ENCODE assay signal across 7 cellular contexts in genomic region chr22:27748355-27749168, GRCh38. TPM values are rescaled to one million over a fixed set of nuclear protein-coding genes. Genes with fewer than 3 reads are reported as not detected.
DNase-seq lines count a peak whose midpoint lies in the region; ATAC-seq, FAIRE-seq and TF ChIP-seq lines count a peak whose summit lies in the region.

No MANE protein-coding gene starts in this region.

- ATAC-seq in HG02623 (IDR thresholded peaks at IDR 0.05; ENCODE audit: unreplicated experiment), result no peak
- ATAC-seq in HG02885 (IDR thresholded peaks at IDR 0.05; ENCODE audit: poor library complexity, unreplicated experiment), result no peak

- H3K9me3 ChIP-seq in tibial artery, result no peaks in the 10 kb centered on the region

- H3K36me3 ChIP-seq in bronchial epithelial cell (ENCODE audit: control insufficient read depth, insufficient read depth, low read length) (no peaks in the 10 kb centered on the region), tibial artery (no peaks in the 10 kb centered on the region)

- intact Hi-C loops in tibial artery (cut with DNase I; ENCODE audit: low total_unique reads), result no loop called here

- H3K27me3 ChIP-seq in bronchial epithelial cell (ENCODE audit: control insufficient read depth, insufficient read depth, low read length) (no peaks in the 10 kb centered on the region), tibial artery (no peaks in the 10 kb centered on the region)

- DNase-seq in LHCN-M2 (ENCODE audit: low read depth) (peak; percentile 32), bronchial epithelial cell (ENCODE audit: low read depth) (peak; percentile 76), left kidney (ENCODE audit: low read depth, low spot score) (peak; percentile 23), tibial artery (no peak), SW480 (ENCODE audit: low spot score) (no peak)

- no peak overlapping the region for H3K4me3 ChIP-seq in bronchial epithelial cell (ENCODE audit: low read depth, low read length)
- H3K4me3 ChIP-seq in tibial artery, result peak overlapping the region in 1 of 2 donors; percentile 31

- no peak for TF ChIP-seq CTCF in bronchial epithelial cell (IDR thresholded peaks at IDR 0.05; ENCODE audit: insufficient read depth, low read length, severe bottlenecking)
- TF ChIP-seq CTCF in tibial artery (IDR thresholded peaks at IDR 0.05), result no peak

- peaks cover 12 to 69% (median 47%) of the 10 kb centered on the region in 4 donors for H3K4me1 ChIP-seq in tibial artery

- no peak for FAIRE-seq in bronchial epithelial cell (lab: Jason Lieb, UNC)

- peak overlapping the region; percentile 78 to 85 for H3K27ac ChIP-seq in tibial artery

RNA-seq across cellular contexts. Expression of gene MN1, which starts 53.0 kb away (rescaled TPM):
- total RNA-seq in LHCN-M2 (2014; rRNA removed) (0.11 and 0.51 TPM in 2 replicates), bronchial epithelial cell (1.3 and 2.0 TPM in 2 replicates)
- 0.80 TPM for polyA plus RNA-seq in LHCN-M2 (2012)

Comparison
In these comparisons a context has a peak if more than half of its experiments do, and no peak if none do; other contexts are left out.
1. DNase-seq: peak in LHCN-M2 (single experiment), bronchial epithelial cell (single experiment) and left kidney (single experiment); none in tibial artery (0 of 2) and SW480 (single experiment).